In genomic region chr10:119028900-119029612, GRCh38 we compare ENCODE assay signal across 1 cellular context.
TF ChIP-seq lines count a peak whose summit lies in the region.

No MANE protein-coding gene starts in this region.

TF ChIP-seq in HepG2, 621 proteins besides CTCF, POLR2A, EP300 and RAD21 (continued from another document and continues in another):
- TF ChIP-seq UBTF (CRISPR knock-in tag; IDR thresholded peaks at IDR 0.05): peak; percentile 67
- TF ChIP-seq NFYC (CRISPR knock-in tag; IDR thresholded peaks at IDR 0.05): peak; percentile 88
- TF ChIP-seq, protein P1, sequence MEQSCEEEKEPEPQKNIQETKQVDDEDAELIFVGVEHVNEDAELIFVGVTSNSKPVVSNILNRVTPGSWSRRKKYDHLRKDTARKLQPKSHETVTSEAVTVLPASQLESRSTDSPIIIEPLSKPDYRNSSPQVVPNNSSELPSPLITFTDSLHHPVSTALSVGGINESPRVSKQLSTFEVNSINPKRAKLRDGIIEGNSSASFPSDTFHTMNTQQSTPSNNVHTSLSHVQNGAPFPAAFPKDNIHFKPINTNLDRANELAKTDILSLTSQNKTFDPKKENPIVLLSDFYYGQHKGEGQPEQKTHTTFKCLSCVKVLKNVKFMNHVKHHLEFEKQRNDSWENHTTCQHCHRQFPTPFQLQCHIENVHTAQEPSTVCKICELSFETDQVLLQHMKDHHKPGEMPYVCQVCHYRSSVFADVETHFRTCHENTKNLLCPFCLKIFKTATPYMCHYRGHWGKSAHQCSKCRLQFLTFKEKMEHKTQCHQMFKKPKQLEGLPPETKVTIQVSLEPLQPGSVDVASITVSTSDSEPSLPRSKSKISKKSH (CRISPR knock-in tag; IDR thresholded peaks at IDR 0.05; ENCODE audit: borderline replicate concordance): 0 out of 2 replicates have a peak, but pooled peaks have one; percentile 41
- TF ChIP-seq MEIS2 (CRISPR knock-in tag; IDR thresholded peaks at IDR 0.05): no peak; the same call in 1 of the 2 replicates
- TF ChIP-seq, protein P2, sequence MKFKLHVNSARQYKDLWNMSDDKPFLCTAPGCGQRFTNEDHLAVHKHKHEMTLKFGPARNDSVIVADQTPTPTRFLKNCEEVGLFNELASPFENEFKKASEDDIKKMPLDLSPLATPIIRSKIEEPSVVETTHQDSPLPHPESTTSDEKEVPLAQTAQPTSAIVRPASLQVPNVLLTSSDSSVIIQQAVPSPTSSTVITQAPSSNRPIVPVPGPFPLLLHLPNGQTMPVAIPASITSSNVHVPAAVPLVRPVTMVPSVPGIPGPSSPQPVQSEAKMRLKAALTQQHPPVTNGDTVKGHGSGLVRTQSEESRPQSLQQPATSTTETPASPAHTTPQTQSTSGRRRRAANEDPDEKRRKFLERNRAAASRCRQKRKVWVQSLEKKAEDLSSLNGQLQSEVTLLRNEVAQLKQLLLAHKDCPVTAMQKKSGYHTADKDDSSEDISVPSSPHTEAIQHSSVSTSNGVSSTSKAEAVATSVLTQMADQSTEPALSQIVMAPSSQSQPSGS (CRISPR knock-in tag; IDR thresholded peaks at IDR 0.05): no peak
- no peak for TF ChIP-seq SMARCC2 (IDR thresholded peaks at IDR 0.05)
- no peak for TF ChIP-seq KAT2B (IDR thresholded peaks at IDR 0.05; ENCODE audit: borderline replicate concordance, low read depth, low read length)
- no peak for TF ChIP-seq STAG1 (CRISPR knock-in tag; IDR thresholded peaks at IDR 0.05)
- no peak for TF ChIP-seq ZSCAN30 (CRISPR knock-in tag; IDR thresholded peaks at IDR 0.05)
- peak; percentile 29; the same call in 1 of the 2 replicates for TF ChIP-seq ZGPAT (CRISPR knock-in tag; IDR thresholded peaks at IDR 0.05)
- TF ChIP-seq, protein P3, sequence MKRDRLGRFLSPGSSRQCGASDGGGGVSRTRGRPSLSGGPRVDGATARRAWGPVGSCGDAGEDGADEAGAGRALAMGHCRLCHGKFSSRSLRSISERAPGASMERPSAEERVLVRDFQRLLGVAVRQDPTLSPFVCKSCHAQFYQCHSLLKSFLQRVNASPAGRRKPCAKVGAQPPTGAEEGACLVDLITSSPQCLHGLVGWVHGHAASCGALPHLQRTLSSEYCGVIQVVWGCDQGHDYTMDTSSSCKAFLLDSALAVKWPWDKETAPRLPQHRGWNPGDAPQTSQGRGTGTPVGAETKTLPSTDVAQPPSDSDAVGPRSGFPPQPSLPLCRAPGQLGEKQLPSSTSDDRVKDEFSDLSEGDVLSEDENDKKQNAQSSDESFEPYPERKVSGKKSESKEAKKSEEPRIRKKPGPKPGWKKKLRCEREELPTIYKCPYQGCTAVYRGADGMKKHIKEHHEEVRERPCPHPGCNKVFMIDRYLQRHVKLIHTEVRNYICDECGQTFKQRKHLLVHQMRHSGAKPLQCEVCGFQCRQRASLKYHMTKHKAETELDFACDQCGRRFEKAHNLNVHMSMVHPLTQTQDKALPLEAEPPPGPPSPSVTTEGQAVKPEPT (CRISPR knock-in tag; IDR thresholded peaks at IDR 0.05; ENCODE audit: low read depth): peak; percentile 42; the same call in 1 of the 2 replicates
- TF ChIP-seq, protein P4, sequence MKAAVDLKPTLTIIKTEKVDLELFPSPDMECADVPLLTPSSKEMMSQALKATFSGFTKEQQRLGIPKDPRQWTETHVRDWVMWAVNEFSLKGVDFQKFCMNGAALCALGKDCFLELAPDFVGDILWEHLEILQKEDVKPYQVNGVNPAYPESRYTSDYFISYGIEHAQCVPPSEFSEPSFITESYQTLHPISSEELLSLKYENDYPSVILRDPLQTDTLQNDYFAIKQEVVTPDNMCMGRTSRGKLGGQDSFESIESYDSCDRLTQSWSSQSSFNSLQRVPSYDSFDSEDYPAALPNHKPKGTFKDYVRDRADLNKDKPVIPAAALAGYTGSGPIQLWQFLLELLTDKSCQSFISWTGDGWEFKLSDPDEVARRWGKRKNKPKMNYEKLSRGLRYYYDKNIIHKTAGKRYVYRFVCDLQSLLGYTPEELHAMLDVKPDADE (CRISPR knock-in tag; IDR thresholded peaks at IDR 0.05): no peak
- TF ChIP-seq, protein P5, sequence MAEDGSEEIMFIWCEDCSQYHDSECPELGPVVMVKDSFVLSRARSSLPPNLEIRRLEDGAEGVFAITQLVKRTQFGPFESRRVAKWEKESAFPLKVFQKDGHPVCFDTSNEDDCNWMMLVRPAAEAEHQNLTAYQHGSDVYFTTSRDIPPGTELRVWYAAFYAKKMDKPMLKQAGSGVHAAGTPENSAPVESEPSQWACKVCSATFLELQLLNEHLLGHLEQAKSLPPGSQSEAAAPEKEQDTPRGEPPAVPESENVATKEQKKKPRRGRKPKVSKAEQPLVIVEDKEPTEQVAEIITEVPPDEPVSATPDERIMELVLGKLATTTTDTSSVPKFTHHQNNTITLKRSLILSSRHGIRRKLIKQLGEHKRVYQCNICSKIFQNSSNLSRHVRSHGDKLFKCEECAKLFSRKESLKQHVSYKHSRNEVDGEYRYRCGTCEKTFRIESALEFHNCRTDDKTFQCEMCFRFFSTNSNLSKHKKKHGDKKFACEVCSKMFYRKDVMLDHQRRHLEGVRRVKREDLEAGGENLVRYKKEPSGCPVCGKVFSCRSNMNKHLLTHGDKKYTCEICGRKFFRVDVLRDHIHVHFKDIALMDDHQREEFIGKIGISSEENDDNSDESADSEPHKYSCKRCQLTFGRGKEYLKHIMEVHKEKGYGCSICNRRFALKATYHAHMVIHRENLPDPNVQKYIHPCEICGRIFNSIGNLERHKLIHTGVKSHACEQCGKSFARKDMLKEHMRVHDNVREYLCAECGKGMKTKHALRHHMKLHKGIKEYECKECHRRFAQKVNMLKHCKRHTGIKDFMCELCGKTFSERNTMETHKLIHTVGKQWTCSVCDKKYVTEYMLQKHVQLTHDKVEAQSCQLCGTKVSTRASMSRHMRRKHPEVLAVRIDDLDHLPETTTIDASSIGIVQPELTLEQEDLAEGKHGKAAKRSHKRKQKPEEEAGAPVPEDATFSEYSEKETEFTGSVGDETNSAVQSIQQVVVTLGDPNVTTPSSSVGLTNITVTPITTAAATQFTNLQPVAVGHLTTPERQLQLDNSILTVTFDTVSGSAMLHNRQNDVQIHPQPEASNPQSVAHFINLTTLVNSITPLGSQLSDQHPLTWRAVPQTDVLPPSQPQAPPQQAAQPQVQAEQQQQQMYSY (CRISPR knock-in tag; IDR thresholded peaks at IDR 0.05): peak; percentile 53; the same call in 1 of the 2 replicates
- peak; percentile 52; the same call in 1 of the 2 replicates for TF ChIP-seq ZNF891 (CRISPR knock-in tag; IDR thresholded peaks at IDR 0.05)
- peak; percentile 68 for TF ChIP-seq ZNF501 (CRISPR knock-in tag; IDR thresholded peaks at IDR 0.05)
- 0 out of 2 replicates have a peak, but pooled peaks have one; percentile 23 for TF ChIP-seq ZNF768 (CRISPR knock-in tag; IDR thresholded peaks at IDR 0.05)
- TF ChIP-seq HOMEZ (CRISPR knock-in tag; IDR thresholded peaks at IDR 0.05; ENCODE audit: low read depth): no peak
- TF ChIP-seq JUND (CRISPR knock-in tag; IDR thresholded peaks at IDR 0.05): no peak
- TF ChIP-seq RFX1 (IDR thresholded peaks at IDR 0.05): no peak
- no peak for TF ChIP-seq ATF7 (IDR thresholded peaks at IDR 0.05)
- TF ChIP-seq ATF7 (CRISPR knock-in tag; IDR thresholded peaks at IDR 0.05): no peak
- TF ChIP-seq KIAA2018 (CRISPR knock-in tag; IDR thresholded peaks at IDR 0.05; ENCODE audit: borderline replicate concordance): no peak
- TF ChIP-seq ZMYM2 (CRISPR knock-in tag; IDR thresholded peaks at IDR 0.05): no peak
- no peak for TF ChIP-seq PLSCR1 (CRISPR knock-in tag; IDR thresholded peaks at IDR 0.05; ENCODE audit: borderline replicate concordance)
- TF ChIP-seq HNF4G (IDR thresholded peaks at IDR 0.05; ENCODE audit: borderline replicate concordance, low read depth, low read length): no peak
- TF ChIP-seq HNF4G (CRISPR knock-in tag; IDR thresholded peaks at IDR 0.05; ENCODE audit: borderline replicate concordance, low read depth): no peak
- no peak for TF ChIP-seq ZNF773 (CRISPR knock-in tag; IDR thresholded peaks at IDR 0.05; ENCODE audit: borderline replicate concordance)
